Comparison of ENCODE assay signal across 20 cellular contexts in genomic region chr11:31722754-31723153, GRCh38.
DNase-seq lines count a peak whose midpoint lies in the region; ATAC-seq and TF ChIP-seq lines count a peak whose summit lies in the region.
"Had no signal": no experiment of that assay in that cellular context is flagged by ENCODE, and none has a peak within 500 bp of the region (broad histone marks: within the 10 kb centered on the region; RNA-seq: fewer than 3 reads in every experiment).

No MANE protein-coding gene starts in this region.

- H3K4me3 ChIP-seq in GM23338 (no peak overlapping the region), Karpas-422 (ENCODE audit: low read length) (no peak overlapping the region), mesenchymal stem cell (ENCODE audit: insufficient read depth in 1 of 2, low read depth in 1 of 2, low read length in 2 of 2) (no peak overlapping the region), neural progenitor cell (no peak overlapping the region), coronary artery (no peak overlapping the region)
- H3K4me3 ChIP-seq: A549; BLaER1 treated with 17β-estradiol and CSF1 and Interleukin-3, amounts not matched to agents 10 nM and 100 nM; HAP-1 had no signal

- H3K27me3 Mint-ChIP-seq in GM23338 (ENCODE audit: insufficient read depth, low read depth, poor library complexity) (peaks cover 2% of the 10 kb centered on the region), neural progenitor cell (ENCODE audit: insufficient read depth, low read depth) (peaks cover 2% of the 10 kb centered on the region), Calu3 (ENCODE audit: unreplicated experiment) (no peaks in the 10 kb centered on the region)
- H3K27me3 Mint-ChIP-seq: CD4-positive, alpha-beta T cell had no signal

- CTCF ChIA-PET in Calu3 (lab: Charles Lee): interaction anchor here (0.6 kb wide), 1 partner anchor 125 kb away, joined by 4 read pairs; no protein-coding TSS in a partner anchor

- no peak overlapping the region for H3K4me2 ChIP-seq in GM23338
- no peak overlapping the region for H3K4me2 ChIP-seq in Karpas-422 (ENCODE audit: low read depth, low read length, poor library complexity, severe bottlenecking)
- no peak overlapping the region for H3K4me2 ChIP-seq in mesenchymal stem cell (ENCODE audit: low read length, poor library complexity, severe bottlenecking)
- H3K4me2 ChIP-seq in neural progenitor cell: no peak overlapping the region
- H3K4me2 ChIP-seq: A549; BLaER1 treated with 17β-estradiol and CSF1 and Interleukin-3, amounts not matched to agents 10 nM and 100 nM had no signal

- H3K4me1 Mint-ChIP-seq in GM23338 (peaks cover 28% of the 10 kb centered on the region), neural progenitor cell (peaks cover 23% of the 10 kb centered on the region), Calu3 (ENCODE audit: low read depth, unreplicated experiment) (no peaks in the 10 kb centered on the region)
- H3K4me1 Mint-ChIP-seq: CD14-positive monocyte had no signal

- H4K91ac ChIP-seq in mesenchymal stem cell (ENCODE audit: low read length): peak overlapping the region; percentile 15

- H3K9me3 Mint-ChIP-seq in GM23338 (no peaks in the 10 kb centered on the region), neural progenitor cell (no peaks in the 10 kb centered on the region), Calu3 (ENCODE audit: low read depth, unreplicated experiment) (peaks cover 3% of the 10 kb centered on the region)
- H3K9me3 Mint-ChIP-seq: HFFc6 had no signal

- no peak overlapping the region for H3K14ac ChIP-seq in mesenchymal stem cell (ENCODE audit: low read length in 2 of 2)

- 0 out of 2 replicates have a peak overlapping the region, but pooled peaks have one; percentile 47 for H3K27ac Mint-ChIP-seq in GM23338
- peak overlapping the region; percentile 16 for H3K27ac Mint-ChIP-seq in neural progenitor cell
- no peak overlapping the region for H3K27ac Mint-ChIP-seq in Calu3 (ENCODE audit: unreplicated experiment)
- H3K27ac Mint-ChIP-seq: CD4-positive, alpha-beta T cell; HFFc6 had no signal

- H3K27ac ChIP-seq in GM23338 (ENCODE audit: low read depth) (no peak overlapping the region), Karpas-422 (ENCODE audit: low read length) (no peak overlapping the region), mesenchymal stem cell (ENCODE audit: low read length, poor library complexity, severe bottlenecking) (no peak overlapping the region), neural progenitor cell (no peak overlapping the region), coronary artery (no peak overlapping the region)
- H3K27ac ChIP-seq: A549; BLaER1 treated with 17β-estradiol and CSF1 and Interleukin-3, amounts not matched to agents 10 nM and 100 nM had no signal

- no peaks in the 10 kb centered on the region for H3K36me3 ChIP-seq in GM23338 (ENCODE audit: insufficient read depth)
- no peaks in the 10 kb centered on the region for H3K36me3 ChIP-seq in Karpas-422 (ENCODE audit: insufficient read depth, low read length)
- peaks cover 0 to 4% of the 10 kb centered on the region in 2 experiments for H3K36me3 ChIP-seq in mesenchymal stem cell (ENCODE audit: control insufficient read depth in 1 of 2, insufficient read depth in 2 of 2, low read depth in 1 of 2, low read length in 2 of 2)
- no peaks in the 10 kb centered on the region for H3K36me3 ChIP-seq in neural progenitor cell
- H3K36me3 ChIP-seq: BE2C, HAP-1 had no signal

- no peak overlapping the region for H3K4ac ChIP-seq in mesenchymal stem cell (ENCODE audit: low read depth in 1 of 2, low read length in 2 of 2)

- H3K4me1 ChIP-seq in GM23338 (ENCODE audit: insufficient read depth) (peaks cover 19% of the 10 kb centered on the region), Karpas-422 (ENCODE audit: low read length) (no peaks in the 10 kb centered on the region), mesenchymal stem cell (ENCODE audit: control insufficient read depth, insufficient read depth, low read depth, low read length) (no peaks in the 10 kb centered on the region), neural progenitor cell (peaks cover 12% of the 10 kb centered on the region)
- H3K4me1 ChIP-seq: A549, BE2C, HAP-1 had no signal

- WGBS in mesenchymal stem cell: 82% methylated on average over 3 of the region's 3 CpGs

- H2AFZ ChIP-seq in GM23338 (no peak overlapping the region), Karpas-422 (ENCODE audit: low read length) (no peak overlapping the region), mesenchymal stem cell (ENCODE audit: low read depth, low read length) (no peak overlapping the region), neural progenitor cell (replicated peaks) (no peak overlapping the region)

- H4K8ac ChIP-seq in mesenchymal stem cell (ENCODE audit: low read length): no peak overlapping the region

- BruUV-seq in Calu3 (replicated peaks; lab: Mats Ljungman, UMichigan): no TSS peak

- no peak overlapping the region for H3K4me3 Mint-ChIP-seq in GM23338
- H3K4me3 Mint-ChIP-seq in neural progenitor cell: no peak overlapping the region
- no peak overlapping the region for H3K4me3 Mint-ChIP-seq in Calu3 (ENCODE audit: low read depth, unreplicated experiment)
- H3K4me3 Mint-ChIP-seq: CD14-positive monocyte; CD4-positive, alpha-beta T cell; CD8-positive, alpha-beta memory T cell; HFFc6 had no signal

- H3K9ac ChIP-seq in Karpas-422 (ENCODE audit: low read length) (no peak overlapping the region), mesenchymal stem cell (ENCODE audit: low read length) (no peak overlapping the region), neural progenitor cell (no peak overlapping the region)
- H3K9ac ChIP-seq: BLaER1 treated with 17β-estradiol and CSF1 and Interleukin-3, amounts not matched to agents 10 nM and 100 nM had no signal

- no peak overlapping the region for H2BK12ac ChIP-seq in mesenchymal stem cell (ENCODE audit: low read length in 2 of 2)

- H3K9me2 ChIP-seq in GM23338 (ENCODE audit: insufficient read depth): no peaks in the 10 kb centered on the region; the same call in 1 of the 2 replicates
- no peaks in the 10 kb centered on the region for H3K9me2 ChIP-seq in Karpas-422 (replicated peaks; ENCODE audit: insufficient read depth, low read length)

- H3K27me3 ChIP-seq in GM23338 (ENCODE audit: insufficient read depth) (no peaks in the 10 kb centered on the region), Karpas-422 (ENCODE audit: low read length) (no peaks in the 10 kb centered on the region), mesenchymal stem cell (ENCODE audit: control insufficient read depth in 1 of 2, insufficient read depth in 1 of 2, low read length in 2 of 2) (no peaks in the 10 kb centered on the region), neural progenitor cell (no peaks in the 10 kb centered on the region)
- H3K27me3 ChIP-seq: BE2C; BLaER1 treated with 17β-estradiol and CSF1 and Interleukin-3, amounts not matched to agents 10 nM and 100 nM had no signal

- no peak overlapping the region for H2BK15ac ChIP-seq in mesenchymal stem cell (ENCODE audit: low read depth, poor library complexity, severe bottlenecking)

- peaks cover 2% of the 10 kb centered on the region for H3K79me1 ChIP-seq in mesenchymal stem cell (replicated peaks; ENCODE audit: low read length, poor library complexity, severe bottlenecking)

- TF ChIP-seq CTCF in GM23338 (conservative IDR thresholded peaks at IDR 0.05; ENCODE audit: low read depth in 2 of 2): no peak
- TF ChIP-seq CTCF in neural progenitor cell (IDR thresholded peaks at IDR 0.05): no peak
- TF ChIP-seq CTCF in Calu3 (IDR thresholded peaks at IDR 0.05; ENCODE audit: unreplicated experiment): no peak
- TF ChIP-seq CTCF in coronary artery (IDR thresholded peaks at IDR 0.05): no peak

- intact Hi-C loops in Calu3 (cut with micrococcal nuclease; ENCODE audit: unreplicated experiment): no loop called here

- H3K18ac ChIP-seq in mesenchymal stem cell (ENCODE audit: low read depth in 1 of 2, low read length in 2 of 2): no peak overlapping the region

- H3K79me2 ChIP-seq in GM23338 (replicated peaks; ENCODE audit: insufficient read depth): no peaks in the 10 kb centered on the region
- H3K79me2 ChIP-seq in Karpas-422 (ENCODE audit: low read length): no peaks in the 10 kb centered on the region
- H3K79me2 ChIP-seq in neural progenitor cell (ENCODE audit: low read depth): no peaks in the 10 kb centered on the region

- H2BK5ac ChIP-seq in mesenchymal stem cell (ENCODE audit: low read depth, low read length, poor library complexity, severe bottlenecking): no peak overlapping the region

- H3K36me3 Mint-ChIP-seq in GM23338 (ENCODE audit: low read depth): no peaks in the 10 kb centered on the region
- H3K36me3 Mint-ChIP-seq in neural progenitor cell: peaks cover 28% of the 10 kb centered on the region
- no peaks in the 10 kb centered on the region for H3K36me3 Mint-ChIP-seq in Calu3 (ENCODE audit: insufficient read depth, unreplicated experiment)

- H2AK5ac ChIP-seq in mesenchymal stem cell (ENCODE audit: low read length, severe bottlenecking): no peak overlapping the region

- no peak overlapping the region for H3K23ac ChIP-seq in mesenchymal stem cell (ENCODE audit: low read length in 2 of 2)

- H3K9me3 ChIP-seq in Karpas-422 (ENCODE audit: low read length) (no peaks in the 10 kb centered on the region), mesenchymal stem cell (ENCODE audit: control insufficient read depth, low read length) (no peaks in the 10 kb centered on the region), neural progenitor cell (ENCODE audit: low read depth) (no peaks in the 10 kb centered on the region)
- H3K9me3 ChIP-seq: A549; BE2C; BLaER1 treated with 17β-estradiol and CSF1 and Interleukin-3, amounts not matched to agents 10 nM and 100 nM; HAP-1 had no signal

- H4K20me1 ChIP-seq in GM23338 (replicated peaks; ENCODE audit: insufficient read depth) (no peaks in the 10 kb centered on the region), Karpas-422 (ENCODE audit: insufficient read depth, low read depth, low read length) (no peaks in the 10 kb centered on the region), neural progenitor cell (ENCODE audit: low read depth) (no peaks in the 10 kb centered on the region)
- H4K20me1 ChIP-seq: BLaER1 treated with 17β-estradiol and CSF1 and Interleukin-3, amounts not matched to agents 10 nM and 100 nM had no signal

- H3F3A ChIP-seq in GM23338 (replicated peaks; ENCODE audit: low read depth) (no peaks in the 10 kb centered on the region), neural progenitor cell (ENCODE audit: low read depth) (no peaks in the 10 kb centered on the region)

- peak; percentile 53; the same call in 2 of the 3 replicates for ATAC-seq in GM23338
- ATAC-seq: A549 had no signal

- DNase-seq in GM23338 (ENCODE audit: low spot score) (no peak), Karpas-422 (peak; percentile 4), mesenchymal stem cell (no peak), neural progenitor cell (ENCODE audit: low spot score) (no peak), Calu3 (no peak), coronary artery (ENCODE audit: low spot score) (no peak), DMS53 treated with DMSO at 0.1 percent for 48 hours (lab: John Stamatoyannopoulos, UW; ENCODE audit: unreplicated experiment) (no peak)
- DNase-seq: 8988T; ACHN; AML-193; BE2C; CD4-positive, alpha-beta T cell; CD8-positive, alpha-beta memory T cell; DMS53; DND-41; HFFc6 had no signal

- H2BK120ac ChIP-seq in mesenchymal stem cell (ENCODE audit: low read depth, low read length): no peak overlapping the region

TF ChIP-seq in GM23338, 12 proteins besides CTCF, POLR2A, EP300 and RAD21:
- no peak for TF ChIP-seq JUNB (IDR thresholded peaks at IDR 0.05; ENCODE audit: unreplicated experiment)
- no peak for TF ChIP-seq EZH2 (IDR thresholded peaks at IDR 0.05; ENCODE audit: low read depth, unreplicated experiment)
